Comparison of ENCODE assay signal across 15 cellular contexts in genomic region chr10:12784646-12785045, GRCh38.
DNase-seq lines count a peak whose midpoint lies in the region; ATAC-seq, FAIRE-seq and TF ChIP-seq lines count a peak whose summit lies in the region.
"Had no signal": no experiment of that assay in that cellular context is flagged by ENCODE, and none has a peak within 500 bp of the region (broad histone marks: within the 10 kb centered on the region; RNA-seq: fewer than 3 reads in every experiment).

No MANE protein-coding gene starts in this region.

- no peak overlapping the region for H2BK5ac ChIP-seq in neuronal stem cell (ENCODE audit: low read length)

- no peak overlapping the region for H3K27ac Mint-ChIP-seq in chondrocyte (ENCODE audit: unreplicated experiment)
- H3K27ac Mint-ChIP-seq: CD4-positive, CD25-positive, alpha-beta regulatory T cell had no signal

- H3K36me3 ChIP-seq in neuronal stem cell (replicated peaks in 1 of 2; ENCODE audit: control insufficient read depth in 2 of 2, insufficient read depth in 2 of 2, low read length in 2 of 2), result no peaks in the 10 kb centered on the region
- H3K36me3 ChIP-seq in suprapubic skin, result no peaks in the 10 kb centered on the region

- H2BK15ac ChIP-seq in neuronal stem cell (ENCODE audit: low read length), result no peak overlapping the region

- H2BK12ac ChIP-seq in neuronal stem cell (ENCODE audit: low read length), result no peak overlapping the region

- no peaks in the 10 kb centered on the region for H3K9me3 ChIP-seq in neuronal stem cell (replicated peaks in 1 of 2; ENCODE audit: control insufficient read depth in 2 of 2, insufficient read depth in 1 of 2, low read depth in 1 of 2, low read length in 2 of 2)
- no peaks in the 10 kb centered on the region for H3K9me3 ChIP-seq in suprapubic skin
- H3K9me3 ChIP-seq: BLaER1 treated with 17β-estradiol and CSF1 and Interleukin-3, amounts not matched to agents 10 nM and 100 nM had no signal

- H3K4me1 Mint-ChIP-seq in chondrocyte (ENCODE audit: low read depth), result peaks cover 5% of the 10 kb centered on the region

- H4K91ac ChIP-seq in neuronal stem cell (ENCODE audit: low read depth, low read length, poor library complexity), result no peak overlapping the region

- no peak overlapping the region for H4K8ac ChIP-seq in neuronal stem cell (ENCODE audit: low read depth, low read length)

- peak overlapping the region; percentile 17 for H2AFZ ChIP-seq in neuronal stem cell (ENCODE audit: low read length)

- peaks cover 13% of the 10 kb centered on the region for H3K36me3 Mint-ChIP-seq in chondrocyte (ENCODE audit: low read depth)

- no peak overlapping the region for H3K23ac ChIP-seq in neuronal stem cell (ENCODE audit: low read depth, low read length, poor library complexity)

- H3K4me3 ChIP-seq in neuronal stem cell (ENCODE audit: low read length in 2 of 2), result no peak overlapping the region
- no peak overlapping the region for H3K4me3 ChIP-seq in suprapubic skin
- H3K4me3 ChIP-seq: BLaER1 treated with 17β-estradiol and CSF1 and Interleukin-3, amounts not matched to agents 10 nM and 100 nM; GM12878 had no signal

- no peaks in the 10 kb centered on the region for H3K9me3 Mint-ChIP-seq in chondrocyte (ENCODE audit: low read depth)
- H3K9me3 Mint-ChIP-seq: CD4-positive, CD25-positive, alpha-beta regulatory T cell had no signal

- H3K4me3 Mint-ChIP-seq in chondrocyte (ENCODE audit: unreplicated experiment), result no peak overlapping the region
- H3K4me3 Mint-ChIP-seq: CD4-positive, CD25-positive, alpha-beta regulatory T cell had no signal

- no peak overlapping the region for H2BK120ac ChIP-seq in neuronal stem cell (ENCODE audit: low read depth, low read length)

- H3K9ac ChIP-seq in neuronal stem cell (ENCODE audit: low read depth, low read length, poor library complexity), result no peak overlapping the region
- H3K9ac ChIP-seq: BLaER1 treated with 17β-estradiol and CSF1 and Interleukin-3, amounts not matched to agents 10 nM and 100 nM had no signal

- ATAC-seq in HG03095 (IDR thresholded peaks at IDR 0.05; ENCODE audit: unreplicated experiment), result no peak
- ATAC-seq: GM12878 had no signal

- no CpG with 5 or more reads among the region's 6 CpGs for WGBS in neuronal stem cell (ENCODE audit: extremely low coverage in 2 of 2, insufficient read length in 2 of 2, insufficient replicate concordance in 1 of 2), 2 donors
- WGBS in suprapubic skin, result 66% methylated on average over 5 of the region's 6 CpGs

- no peaks in the 10 kb centered on the region for H3K79me1 ChIP-seq in neuronal stem cell (ENCODE audit: low read depth, low read length)

- H3K27ac ChIP-seq in angular gyrus (ENCODE audit: low read depth, low read length), result peak overlapping the region; percentile 63
- no peak overlapping the region for H3K27ac ChIP-seq in neuronal stem cell (replicated peaks; ENCODE audit: low read length)
- peak overlapping the region; percentile 69 for H3K27ac ChIP-seq in suprapubic skin
- H3K27ac ChIP-seq: BLaER1 treated with 17β-estradiol and CSF1 and Interleukin-3, amounts not matched to agents 10 nM and 100 nM had no signal

- no peak overlapping the region for H3K18ac ChIP-seq in neuronal stem cell (ENCODE audit: low read length)

- H2AK5ac ChIP-seq in neuronal stem cell (ENCODE audit: low read depth, low read length), result no peak overlapping the region

- H3K27me3 ChIP-seq in neuronal stem cell (ENCODE audit: control insufficient read depth in 3 of 3, insufficient read depth in 3 of 3, low read depth in 1 of 3, low read length in 3 of 3) (no peaks in the 10 kb centered on the region), suprapubic skin (no peaks in the 10 kb centered on the region)
- H3K27me3 ChIP-seq: BLaER1 treated with 17β-estradiol and CSF1 and Interleukin-3, amounts not matched to agents 10 nM and 100 nM had no signal

- no peak overlapping the region for H3K4ac ChIP-seq in neuronal stem cell (ENCODE audit: low read length)

- FAIRE-seq in urothelium cell line (lab: Jason Lieb, UNC), result no peak
- FAIRE-seq: GM12878 had no signal

- TF ChIP-seq POLR2A in suprapubic skin (IDR thresholded peaks at IDR 0.05), result no peak

- no peaks in the 10 kb centered on the region for H3K27me3 Mint-ChIP-seq in chondrocyte (ENCODE audit: low read depth)
- H3K27me3 Mint-ChIP-seq: CD4-positive, CD25-positive, alpha-beta regulatory T cell had no signal

- TF ChIP-seq CTCF in suprapubic skin (IDR thresholded peaks at IDR 0.05) (no peak), chondrocyte (IDR thresholded peaks at IDR 0.05) (no peak)

- peaks cover 2 to 11% of the 10 kb centered on the region in 2 donors for H3K4me1 ChIP-seq in neuronal stem cell (ENCODE audit: control insufficient read depth in 2 of 2, insufficient read depth in 1 of 2, low read depth in 1 of 2, low read length in 2 of 2)
- peaks cover 30% of the 10 kb centered on the region for H3K4me1 ChIP-seq in suprapubic skin

- TF ChIP-seq EP300 in suprapubic skin (IDR thresholded peaks at IDR 0.05), result no peak

- H3K4me2 ChIP-seq in neuronal stem cell (ENCODE audit: insufficient read depth, low read length, poor library complexity, severe bottlenecking), result no peak overlapping the region

- DNase-seq in left kidney (ENCODE audit: low read depth, low spot score) (peak; percentile 38), neuronal stem cell (ENCODE audit: low spot score) (no peak), suprapubic skin (ENCODE audit: low spot score in 2 of 2) (no peak), urothelium cell line (ENCODE audit: low spot score) (no peak), chondrocyte (ENCODE audit: low spot score) (no peak), occipital lobe (lab: John Stamatoyannopoulos, UW) (no peak)
- DNase-seq: ACHN; Calu3; CD4-positive, CD25-positive, alpha-beta regulatory T cell; DMS79; HCEC 1CT had no signal

- no peak overlapping the region for H3K14ac ChIP-seq in neuronal stem cell (ENCODE audit: low read length)
